In genomic region chr2:64766841-64767669, GRCh38 we compare ENCODE assay signal across 8 cellular contexts.
A peak's percentile ranks its signal among the peaks of the same experiment; 100 is the strongest.
DNase-seq lines count a peak whose midpoint lies in the region; ATAC-seq and TF ChIP-seq lines count a peak whose summit lies in the region.

No MANE protein-coding gene starts in this region.

- DNase-seq in ELR (ENCODE audit: low read depth) = peak; percentile 55
- DNase-seq in HFF-Myc (ENCODE audit: extremely low read depth, low read depth) = no peak
- peak in 1 of 2 experiments; percentile 28 for DNase-seq in SJCRH30
- no peak for DNase-seq in endothelial cell (ENCODE audit: low spot score)
- peak in 7 of 9 donors; percentile 33 to 62 (median 50) for DNase-seq in naive thymus-derived CD4-positive, alpha-beta T cell
- no peak for DNase-seq in islet precursor cell
- no peak for DNase-seq in activated CD4-positive, CD25-positive, alpha-beta regulatory T cell treated with anti-CD3 and anti-CD28 coated beads, Interleukin-2, amount 50 U/mL, for 72 hours

- peaks cover 5% of the 10 kb centered on the region for H3K4me1 Mint-ChIP-seq in endothelial cell (ENCODE audit: unreplicated experiment)
- H3K4me1 Mint-ChIP-seq in naive thymus-derived CD4-positive, alpha-beta T cell = peaks cover 9 to 47% (median 23%) of the 10 kb centered on the region in 7 donors

- H3K36me3 ChIP-seq in SJCRH30 = no peaks in the 10 kb centered on the region
- H3K36me3 ChIP-seq in naive thymus-derived CD4-positive, alpha-beta T cell (ENCODE audit: control insufficient read depth in 2 of 3, insufficient read depth in 3 of 3, low read length in 3 of 3) = no peaks in the 10 kb centered on the region

- H3K27me3 ChIP-seq in SJCRH30 = no peaks in the 10 kb centered on the region
- H3K27me3 ChIP-seq in naive thymus-derived CD4-positive, alpha-beta T cell (ENCODE audit: control insufficient read depth in 2 of 2, insufficient read depth in 2 of 2, low read length in 2 of 2) = no peaks in the 10 kb centered on the region

- H3K4me3 ChIP-seq in HFF-Myc (replicated peaks; ENCODE audit: low read depth, low read length) = peak overlapping the region; percentile 60
- H3K4me3 ChIP-seq in SJCRH30 = peak overlapping the region; percentile 68
- H3K4me3 ChIP-seq in naive thymus-derived CD4-positive, alpha-beta T cell (ENCODE audit: low read length) = peak overlapping the region; percentile 80

- H3K9me3 ChIP-seq in SJCRH30 (replicated peaks) = no peaks in the 10 kb centered on the region; the same call in 1 of the 2 replicates
- H3K9me3 ChIP-seq in naive thymus-derived CD4-positive, alpha-beta T cell (ENCODE audit: control insufficient read depth in 2 of 3, low read length in 3 of 3) = no peaks in the 10 kb centered on the region

- peak overlapping the region; percentile 44 for H3K27ac Mint-ChIP-seq in endothelial cell (ENCODE audit: unreplicated experiment)
- H3K27ac Mint-ChIP-seq in naive thymus-derived CD4-positive, alpha-beta T cell = peak overlapping the region; percentile 92 to 97 (median 95)

- no peaks in the 10 kb centered on the region for H3K9me3 Mint-ChIP-seq in endothelial cell (ENCODE audit: unreplicated experiment)
- no peaks in the 10 kb centered on the region for H3K9me3 Mint-ChIP-seq in naive thymus-derived CD4-positive, alpha-beta T cell

- TF ChIP-seq CTCF in HFF-Myc (IDR thresholded peaks at IDR 0.05; ENCODE audit: low read depth, low read length, missing control alignments) (no peak), endothelial cell (IDR thresholded peaks at IDR 0.05; ENCODE audit: unreplicated experiment) (no peak)

- peak overlapping the region; percentile 86 for H3K27ac ChIP-seq in SJCRH30
- H3K27ac ChIP-seq in naive thymus-derived CD4-positive, alpha-beta T cell (ENCODE audit: low read depth, low read length) = peak overlapping the region; percentile 73

- peak; percentile 72 for ATAC-seq in naive thymus-derived CD4-positive, alpha-beta T cell
- ATAC-seq in GM21367 (IDR thresholded peaks at IDR 0.05; ENCODE audit: unreplicated experiment) = no peak

- no peaks in the 10 kb centered on the region for H3K27me3 Mint-ChIP-seq in endothelial cell (ENCODE audit: unreplicated experiment)
- peaks cover 0 to 15% (median 0%) of the 10 kb centered on the region in 5 donors for H3K27me3 Mint-ChIP-seq in naive thymus-derived CD4-positive, alpha-beta T cell

- H3K4me3 Mint-ChIP-seq in endothelial cell (ENCODE audit: unreplicated experiment) = peak overlapping the region; percentile 93
- peak overlapping the region; percentile 90 to 99 (median 96) for H3K4me3 Mint-ChIP-seq in naive thymus-derived CD4-positive, alpha-beta T cell

- POLR2A ChIA-PET in naive thymus-derived CD4-positive, alpha-beta T cell (lab: Charles Lee) = interaction anchor here (0.6 to 2.8 kb wide), 20 partner anchors 10 to 440 kb away, joined by 3 to 37 read pairs (median 4); partner anchors contain the start of gene SERTAD2

- intact Hi-C loops in naive thymus-derived CD4-positive, alpha-beta T cell (cut with micrococcal nuclease) = loop anchor here (1.0 to 10.0 kb wide), 14 partner anchors 16 to 1179 kb away; partner anchors contain the start of genes AFTPH (in 2 of the 2), SERTAD2 (in 2 of the 2), CEP68 (in 1 of the 2) and MDH1 (in 1 of the 2)

- H3K36me3 Mint-ChIP-seq in endothelial cell (ENCODE audit: low read depth, unreplicated experiment) = no peaks in the 10 kb centered on the region
- peaks cover 0 to 5% (median 0%) of the 10 kb centered on the region in 5 donors for H3K36me3 Mint-ChIP-seq in naive thymus-derived CD4-positive, alpha-beta T cell

- H3K4me1 ChIP-seq in SJCRH30 = peaks cover 17% of the 10 kb centered on the region
- H3K4me1 ChIP-seq in naive thymus-derived CD4-positive, alpha-beta T cell (ENCODE audit: control insufficient read depth in 2 of 2, insufficient read depth in 2 of 2, low read length in 2 of 2) = peaks cover 3 to 12% of the 10 kb centered on the region in 2 donors

- CTCF ChIA-PET in naive thymus-derived CD4-positive, alpha-beta T cell (lab: Charles Lee) = interaction anchor here (0.7 to 1.7 kb wide), 9 partner anchors 14 to 151 kb away, joined by 3 to 15 read pairs (median 4); no protein-coding TSS in a partner anchor

Comparison
In these comparisons a context has a peak if more than half of its experiments do, and no peak if none do; other contexts are left out.
1. DNase-seq: peak in ELR (single experiment) and naive thymus-derived CD4-positive, alpha-beta T cell (7 of 9); none in HFF-Myc (single experiment), endothelial cell (single experiment), islet precursor cell (single experiment) and activated CD4-positive, CD25-positive, alpha-beta regulatory T cell treated with anti-CD3 and anti-CD28 coated beads, Interleukin-2, amount 50 U/mL, for 72 hours (single experiment).
2. Peak in every context shown above with its lines, with median percentiles within 50 percentile points of each other: H3K4me3 ChIP-seq.